14 cellular contexts compared by ENCODE assay signal in genomic region chr2:85925216-85925671, GRCh38. TPM values are rescaled to one million over a fixed set of nuclear protein-coding genes. Genes with fewer than 3 reads are reported as not detected.
A peak's percentile ranks its signal among the peaks of the same experiment; 100 is the strongest.
DNase-seq lines count a peak whose midpoint lies in the region; ATAC-seq and TF ChIP-seq lines count a peak whose summit lies in the region.
"Had no signal": no experiment of that assay in that cellular context is flagged by ENCODE, and none has a peak within 500 bp of the region (broad histone marks: within the 10 kb centered on the region; RNA-seq: fewer than 3 reads in every experiment).

No MANE protein-coding gene starts in this region.

- no peak for TF ChIP-seq EP300 in sigmoid colon (IDR thresholded peaks at IDR 0.05)

- H3K27me3 ChIP-seq in BLaER1: no peaks in the 10 kb centered on the region
- no peaks in the 10 kb centered on the region for H3K27me3 ChIP-seq in sigmoid colon
- no peaks in the 10 kb centered on the region for H3K27me3 ChIP-seq in HAP-1 (ENCODE audit: low read depth)
- H3K27me3 ChIP-seq: tibial nerve had no signal

- H3K4me2 ChIP-seq in BLaER1: peak overlapping the region; percentile 62

- peaks cover 6% of the 10 kb centered on the region for H3K4me1 Mint-ChIP-seq in T-helper 17 cell

- in situ Hi-C loops in HAP-1 (cut with MboI; ENCODE audit: low sequenced_read_pairs): no loop called here

- no peaks in the 10 kb centered on the region for H3K9me3 ChIP-seq in BLaER1
- H3K9me3 ChIP-seq in T-helper 17 cell (ENCODE audit: control insufficient read depth, low read length, poor library complexity, severe bottlenecking): no peaks in the 10 kb centered on the region
- no peaks in the 10 kb centered on the region for H3K9me3 ChIP-seq in sigmoid colon
- H3K9me3 ChIP-seq in HAP-1: no peaks in the 10 kb centered on the region
- H3K9me3 ChIP-seq: tibial nerve had no signal

- H3K36me3 ChIP-seq in BLaER1: no peaks in the 10 kb centered on the region
- H3K36me3 ChIP-seq in sigmoid colon: no peaks in the 10 kb centered on the region
- no peaks in the 10 kb centered on the region for H3K36me3 ChIP-seq in HAP-1 (replicated peaks)
- H3K36me3 ChIP-seq: tibial nerve had no signal

- no peak for TF ChIP-seq POLR2A in sigmoid colon (IDR thresholded peaks at IDR 0.05)

- H3K27me3 Mint-ChIP-seq in T-helper 17 cell: peaks cover 20% of the 10 kb centered on the region

- H3K9ac ChIP-seq in BLaER1: no peak overlapping the region
- H3K9ac ChIP-seq: GM23248, parathyroid adenoma had no signal

- ATAC-seq in T-helper 17 cell (no peak), GM21423 (IDR thresholded peaks at IDR 0.05; ENCODE audit: unreplicated experiment) (no peak), GM19351 (IDR thresholded peaks at IDR 0.05; ENCODE audit: unreplicated experiment) (no peak)

- no peak for TF ChIP-seq CTCF in sigmoid colon (IDR thresholded peaks at IDR 0.05)

- no peak overlapping the region for H3K4me3 ChIP-seq in BLaER1
- H3K4me3 ChIP-seq in sigmoid colon: no peak overlapping the region
- H3K4me3 ChIP-seq in HAP-1: no peak overlapping the region
- H3K4me3 ChIP-seq: GM23248, tibial nerve had no signal

- intact Hi-C loops in head of caudate nucleus (cut with DNase I): no loop called here
- intact Hi-C loops in sigmoid colon (cut with DNase I): no loop called here

- H3K27ac Mint-ChIP-seq in T-helper 17 cell: peak overlapping the region; percentile 1

- no peak for DNase-seq in T-helper 17 cell
- peak in 38 of 42 donors; percentile 22 to 88 (median 64) for DNase-seq in head of caudate nucleus
- DNase-seq in sigmoid colon: no peak
- DNase-seq in HAP-1 (ENCODE audit: low spot score in 2 of 2): no peak
- no peak for DNase-seq in NCI-H748 treated with DMSO at 0.1 percent for 48 hours (lab: John Stamatoyannopoulos, UW)
- DNase-seq: effector CD4-positive, alpha-beta T cell; NCI-H1694 had no signal

- H3K4me1 ChIP-seq in BLaER1: peaks cover 34% of the 10 kb centered on the region
- peaks cover 0 to 16% (median 10%) of the 10 kb centered on the region in 4 donors for H3K4me1 ChIP-seq in sigmoid colon
- no peaks in the 10 kb centered on the region for H3K4me1 ChIP-seq in HAP-1
- H3K4me1 ChIP-seq: parathyroid adenoma had no signal

- 87 to 92% methylated on average over 2 of the region's 2 CpGs for WGBS in sigmoid colon, 2 donors

- no peaks in the 10 kb centered on the region for H4K20me1 ChIP-seq in BLaER1

- no peak overlapping the region for H3K4me3 Mint-ChIP-seq in T-helper 17 cell
- H3K4me3 Mint-ChIP-seq: CD14-positive monocyte had no signal

- H3K36me3 Mint-ChIP-seq in T-helper 17 cell (ENCODE audit: low read depth): peaks cover 8% of the 10 kb centered on the region
- H3K36me3 Mint-ChIP-seq: CD14-positive monocyte had no signal

- H3K27ac ChIP-seq in BLaER1 (no peak overlapping the region), sigmoid colon (peak overlapping the region; percentile 42 to 77 (median 56))
- H3K27ac ChIP-seq: GM23248, parathyroid adenoma had no signal

RNA-seq across cellular contexts. Expression of gene ST3GAL5, which starts 36.5 kb away (rescaled TPM):
- total RNA-seq in T-helper 17 cell: 10 to 100 TPM; 26.6 to 34.3 TPM
- total RNA-seq in sigmoid colon: 10 to 100 TPM; 16.1 to 24.2 (median 17.9) TPM
- 1 to 10 TPM; 2.8 to 9.7 (median 8.4) TPM for polyA plus RNA-seq in sigmoid colon

Comparison
In these comparisons a context has a peak if more than half of its experiments do, and no peak if none do; other contexts are left out.
1. DNase-seq: peak in head of caudate nucleus (38 of 42); none in T-helper 17 cell (0 of 3), sigmoid colon (single experiment), HAP-1 (0 of 2) and NCI-H748 treated with DMSO at 0.1 percent for 48 hours (single experiment).